In genomic region chr3:107498646-107499045, GRCh38 we compare ENCODE assay signal across 21 cellular contexts.
"Had no signal": no experiment of that assay in that cellular context is flagged by ENCODE, and none has a peak within 500 bp of the region (broad histone marks: within the 10 kb centered on the region; RNA-seq: fewer than 3 reads in every experiment).

No MANE protein-coding gene starts in this region.

- H3K4me3 ChIP-seq: dorsolateral prefrontal cortex, heart left ventricle, pancreas, spleen, tibial artery, upper lobe of right lung, vagina had no signal

- H3K36me3 ChIP-seq: heart left ventricle, pancreas, spleen, tibial artery, upper lobe of right lung, vagina had no signal

- H3K27ac ChIP-seq: dorsolateral prefrontal cortex, heart left ventricle, pancreas, spleen, tibial artery, upper lobe of right lung, vagina had no signal

- H3K36me3 Mint-ChIP-seq: natural killer cell; stimulated activated memory B cell treated with anti-CD40 and anti-IgM and Interleukin-4, amounts not matched to agents 10 μg/mL and 1 μg/mL and 100 μg/mL, for 72 hours had no signal

- H3K4me1 ChIP-seq: heart left ventricle, pancreas, spleen, tibial artery, upper lobe of right lung, vagina had no signal

- H3K4me3 Mint-ChIP-seq: natural killer cell; neural crest cell; stimulated activated memory B cell treated with anti-CD40 and anti-IgM and Interleukin-4, amounts not matched to agents 10 μg/mL and 1 μg/mL and 100 μg/mL, for 72 hours; stimulated activated naive CD8-positive, alpha-beta T cell treated with anti-CD3 and anti-CD28 coated beads, Interleukin-15, Interleukin-2, amounts not matched to agents 100 ng/mL and 50 ng/mL, for 24 hours had no signal

- DNase-seq: cortex of kidney; dorsolateral prefrontal cortex; effector memory CD4-positive, alpha-beta T cell; heart left ventricle; hippocampal formation; kidney glomerular epithelial cell; mammary epithelial cell; natural killer cell; occipital lobe; pancreas; spleen; stimulated activated CD4-positive, alpha-beta T cell treated with anti-CD3 and anti-CD28 coated beads, Interleukin-15, amount 100 ng/mL, for 24 hours; stimulated activated CD4-positive, alpha-beta T cell treated with anti-CD3 and anti-CD28 coated beads, Interleukin-1b, Interleukin-23, amount 100 ng/mL, for 48 hours; stimulated activated CD4-positive, alpha-beta T cell treated with anti-CD3 and anti-CD28 coated beads, Interleukin-4, amount 100 ng/mL, for 24 hours; tibial artery; upper lobe of right lung had no signal

- H3K27me3 Mint-ChIP-seq: stimulated activated memory B cell treated with anti-CD40 and anti-IgM and Interleukin-4, amounts not matched to agents 10 μg/mL and 1 μg/mL and 100 μg/mL, for 72 hours; stimulated activated naive CD8-positive, alpha-beta T cell treated with anti-CD3 and anti-CD28 coated beads, Interleukin-15, Interleukin-2, amounts not matched to agents 100 ng/mL and 50 ng/mL, for 24 hours had no signal

- H3K4me1 Mint-ChIP-seq: natural killer cell had no signal

- H3K9me3 ChIP-seq: heart left ventricle, pancreas, spleen, tibial artery, upper lobe of right lung, vagina had no signal

- H3K27ac Mint-ChIP-seq: natural killer cell; progenitor cell of endocrine pancreas; stimulated activated memory B cell treated with anti-CD40 and anti-IgM and Interleukin-4, amounts not matched to agents 10 μg/mL and 1 μg/mL and 100 μg/mL, for 72 hours; stimulated activated naive CD8-positive, alpha-beta T cell treated with anti-CD3 and anti-CD28 coated beads, Interleukin-15, Interleukin-2, amounts not matched to agents 100 ng/mL and 50 ng/mL, for 24 hours had no signal

- H3K9me3 Mint-ChIP-seq: neural crest cell; stimulated activated memory B cell treated with anti-CD40 and anti-IgM and Interleukin-4, amounts not matched to agents 10 μg/mL and 1 μg/mL and 100 μg/mL, for 72 hours; stimulated activated naive CD8-positive, alpha-beta T cell treated with anti-CD3 and anti-CD28 coated beads, Interleukin-15, Interleukin-2, amounts not matched to agents 100 ng/mL and 50 ng/mL, for 24 hours had no signal

- H3K27me3 ChIP-seq: dorsolateral prefrontal cortex, heart left ventricle, spleen, tibial artery, upper lobe of right lung, vagina had no signal
